ENCODE assay signal across 1 cellular context in the genomic region with DNA sequence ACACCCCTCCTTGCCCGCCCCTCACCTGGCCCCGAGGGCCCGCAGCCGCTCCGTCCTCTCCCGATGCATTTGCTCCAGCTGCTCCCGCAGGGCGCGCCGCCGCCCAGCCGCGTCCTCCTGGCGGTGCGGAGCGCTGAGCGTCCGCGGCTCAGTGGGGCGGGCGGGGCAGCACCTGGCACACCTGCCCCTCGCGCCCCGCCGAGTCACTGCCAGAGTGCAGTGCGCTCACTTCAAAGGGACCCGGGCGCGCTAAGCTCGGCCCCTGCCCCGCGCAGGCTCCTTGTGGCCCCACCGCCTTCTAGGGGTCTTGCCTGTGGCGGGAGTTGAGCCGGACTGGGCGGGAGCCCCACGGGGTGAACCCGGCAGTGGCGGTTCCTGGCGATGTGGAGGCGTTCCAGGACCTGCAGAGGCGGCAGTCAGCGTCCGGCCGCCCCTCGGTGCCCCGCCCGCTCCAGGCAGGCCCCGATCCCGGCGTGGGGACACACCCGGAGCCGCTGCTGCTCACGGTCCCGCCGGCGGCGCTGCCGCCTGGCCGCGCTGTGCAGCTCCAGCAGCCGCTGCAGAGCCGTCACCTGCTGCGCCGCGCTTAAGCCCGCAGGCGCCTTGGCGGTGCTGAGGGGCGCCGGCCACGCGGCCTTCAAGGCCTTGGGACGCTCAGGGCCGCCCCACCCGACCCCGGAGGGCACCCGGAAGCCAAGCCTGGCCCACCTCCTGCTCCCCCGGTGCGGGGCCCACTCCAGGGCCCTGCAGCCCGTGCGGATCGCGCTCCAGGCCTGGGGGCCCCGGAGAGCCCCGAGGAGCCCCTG.
TF ChIP-seq lines count a peak whose summit lies in the region.

No MANE protein-coding gene starts in this region.

TF ChIP-seq in HepG2, 621 proteins besides CTCF, POLR2A, EP300 and RAD21 (continued from another document and continues in another):
- TF ChIP-seq, protein P1, sequence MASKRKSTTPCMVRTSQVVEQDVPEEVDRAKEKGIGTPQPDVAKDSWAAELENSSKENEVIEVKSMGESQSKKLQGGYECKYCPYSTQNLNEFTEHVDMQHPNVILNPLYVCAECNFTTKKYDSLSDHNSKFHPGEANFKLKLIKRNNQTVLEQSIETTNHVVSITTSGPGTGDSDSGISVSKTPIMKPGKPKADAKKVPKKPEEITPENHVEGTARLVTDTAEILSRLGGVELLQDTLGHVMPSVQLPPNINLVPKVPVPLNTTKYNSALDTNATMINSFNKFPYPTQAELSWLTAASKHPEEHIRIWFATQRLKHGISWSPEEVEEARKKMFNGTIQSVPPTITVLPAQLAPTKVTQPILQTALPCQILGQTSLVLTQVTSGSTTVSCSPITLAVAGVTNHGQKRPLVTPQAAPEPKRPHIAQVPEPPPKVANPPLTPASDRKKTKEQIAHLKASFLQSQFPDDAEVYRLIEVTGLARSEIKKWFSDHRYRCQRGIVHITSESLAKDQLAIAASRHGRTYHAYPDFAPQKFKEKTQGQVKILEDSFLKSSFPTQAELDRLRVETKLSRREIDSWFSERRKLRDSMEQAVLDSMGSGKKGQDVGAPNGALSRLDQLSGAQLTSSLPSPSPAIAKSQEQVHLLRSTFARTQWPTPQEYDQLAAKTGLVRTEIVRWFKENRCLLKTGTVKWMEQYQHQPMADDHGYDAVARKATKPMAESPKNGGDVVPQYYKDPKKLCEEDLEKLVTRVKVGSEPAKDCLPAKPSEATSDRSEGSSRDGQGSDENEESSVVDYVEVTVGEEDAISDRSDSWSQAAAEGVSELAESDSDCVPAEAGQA (IDR thresholded peaks at IDR 0.05; ENCODE audit: low read depth) = no peak
- TF ChIP-seq, protein P1 (CRISPR knock-in tag; IDR thresholded peaks at IDR 0.05; ENCODE audit: borderline replicate concordance) = 0 out of 2 replicates have a peak, but pooled peaks have one; percentile 46
- TF ChIP-seq, protein P2, sequence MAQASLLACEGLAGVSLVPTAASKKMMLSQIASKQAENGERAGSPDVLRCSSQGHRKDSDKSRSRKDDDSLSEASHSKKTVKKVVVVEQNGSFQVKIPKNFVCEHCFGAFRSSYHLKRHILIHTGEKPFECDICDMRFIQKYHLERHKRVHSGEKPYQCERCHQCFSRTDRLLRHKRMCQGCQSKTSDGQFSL (CRISPR knock-in tag; IDR thresholded peaks at IDR 0.05) = no peak
- TF ChIP-seq RELA (CRISPR knock-in tag; IDR thresholded peaks at IDR 0.05) (no peak), THAP11 (CRISPR knock-in tag; IDR thresholded peaks at IDR 0.05) (no peak; the same call in 1 of the 2 replicates), ZMYM2 (CRISPR knock-in tag; IDR thresholded peaks at IDR 0.05) (no peak), ZNF883 (CRISPR knock-in tag; IDR thresholded peaks at IDR 0.05; ENCODE audit: not compliant biosample characterization) (peak; percentile 57), NCOR1 (IDR thresholded peaks at IDR 0.05; ENCODE audit: borderline replicate concordance, low read length) (no peak), SIX4 (CRISPR knock-in tag; IDR thresholded peaks at IDR 0.05) (no peak), PITX1 (CRISPR knock-in tag; IDR thresholded peaks at IDR 0.05) (no peak), ZNF264 (CRISPR knock-in tag; IDR thresholded peaks at IDR 0.05) (no peak), PCBP2 (optimal IDR thresholded peaks at IDR 0.05; ENCODE audit: low read depth, low read length, poor library complexity, severe bottlenecking) (no peak), NCOA1 (CRISPR knock-in tag; IDR thresholded peaks at IDR 0.05) (no peak), ARNT2 (CRISPR knock-in tag; IDR thresholded peaks at IDR 0.05; ENCODE audit: low read depth) (peak; percentile 57), ZNF607 (CRISPR knock-in tag; IDR thresholded peaks at IDR 0.05; ENCODE audit: borderline replicate concordance) (no peak), KDM4B (CRISPR knock-in tag; IDR thresholded peaks at IDR 0.05) (no peak), ZBTB1 (CRISPR knock-in tag; IDR thresholded peaks at IDR 0.05; ENCODE audit: borderline replicate concordance) (no peak), KLF13 (CRISPR knock-in tag; IDR thresholded peaks at IDR 0.05) (no peak), ZNF713 (CRISPR knock-in tag; IDR thresholded peaks at IDR 0.05) (no peak), KAT7 (CRISPR knock-in tag; IDR thresholded peaks at IDR 0.05; ENCODE audit: borderline replicate concordance) (no peak), SNRNP70 (IDR thresholded peaks at IDR 0.05; ENCODE audit: low read depth, low read length) (no peak), ZSCAN22 (CRISPR knock-in tag; IDR thresholded peaks at IDR 0.05) (no peak), ZNF446 (CRISPR knock-in tag; IDR thresholded peaks at IDR 0.05) (0 out of 2 replicates have a peak, but pooled peaks have one; percentile 42), GFI1 (CRISPR knock-in tag; IDR thresholded peaks at IDR 0.05; ENCODE audit: borderline replicate concordance) (no peak; the same call in 1 of the 2 replicates), SMC3 (IDR thresholded peaks at IDR 0.05; ENCODE audit: low read length) (no peak), ZKSCAN1 (IDR thresholded peaks at IDR 0.05; ENCODE audit: low read length) (no peak), ZBTB3 (CRISPR knock-in tag; IDR thresholded peaks at IDR 0.05; ENCODE audit: borderline replicate concordance, low read depth) (0 out of 2 replicates have a peak, but pooled peaks have one; percentile 28), SP4 (CRISPR knock-in tag; IDR thresholded peaks at IDR 0.05) (no peak), ZNF549 (CRISPR knock-in tag; IDR thresholded peaks at IDR 0.05) (no peak), IRX3 (CRISPR knock-in tag; IDR thresholded peaks at IDR 0.05; ENCODE audit: borderline replicate concordance, low read depth) (no peak)
- TF ChIP-seq, protein P3, sequence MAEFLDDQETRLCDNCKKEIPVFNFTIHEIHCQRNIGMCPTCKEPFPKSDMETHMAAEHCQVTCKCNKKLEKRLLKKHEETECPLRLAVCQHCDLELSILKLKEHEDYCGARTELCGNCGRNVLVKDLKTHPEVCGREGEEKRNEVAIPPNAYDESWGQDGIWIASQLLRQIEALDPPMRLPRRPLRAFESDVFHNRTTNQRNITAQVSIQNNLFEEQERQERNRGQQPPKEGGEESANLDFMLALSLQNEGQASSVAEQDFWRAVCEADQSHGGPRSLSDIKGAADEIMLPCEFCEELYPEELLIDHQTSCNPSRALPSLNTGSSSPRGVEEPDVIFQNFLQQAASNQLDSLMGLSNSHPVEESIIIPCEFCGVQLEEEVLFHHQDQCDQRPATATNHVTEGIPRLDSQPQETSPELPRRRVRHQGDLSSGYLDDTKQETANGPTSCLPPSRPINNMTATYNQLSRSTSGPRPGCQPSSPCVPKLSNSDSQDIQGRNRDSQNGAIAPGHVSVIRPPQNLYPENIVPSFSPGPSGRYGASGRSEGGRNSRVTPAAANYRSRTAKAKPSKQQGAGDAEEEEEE (CRISPR knock-in tag; IDR thresholded peaks at IDR 0.05; ENCODE audit: borderline replicate concordance) = no peak
- TF ChIP-seq, protein P4, sequence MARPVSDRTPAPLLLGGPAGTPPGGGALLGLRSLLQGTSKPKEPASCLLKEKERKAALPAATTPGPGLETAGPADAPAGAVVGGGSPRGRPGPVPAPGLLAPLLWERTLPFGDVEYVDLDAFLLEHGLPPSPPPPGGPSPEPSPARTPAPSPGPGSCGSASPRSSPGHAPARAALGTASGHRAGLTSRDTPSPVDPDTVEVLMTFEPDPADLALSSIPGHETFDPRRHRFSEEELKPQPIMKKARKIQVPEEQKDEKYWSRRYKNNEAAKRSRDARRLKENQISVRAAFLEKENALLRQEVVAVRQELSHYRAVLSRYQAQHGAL (CRISPR knock-in tag; IDR thresholded peaks at IDR 0.05; ENCODE audit: not compliant biosample characterization) = no peak
- TF ChIP-seq, protein P5, sequence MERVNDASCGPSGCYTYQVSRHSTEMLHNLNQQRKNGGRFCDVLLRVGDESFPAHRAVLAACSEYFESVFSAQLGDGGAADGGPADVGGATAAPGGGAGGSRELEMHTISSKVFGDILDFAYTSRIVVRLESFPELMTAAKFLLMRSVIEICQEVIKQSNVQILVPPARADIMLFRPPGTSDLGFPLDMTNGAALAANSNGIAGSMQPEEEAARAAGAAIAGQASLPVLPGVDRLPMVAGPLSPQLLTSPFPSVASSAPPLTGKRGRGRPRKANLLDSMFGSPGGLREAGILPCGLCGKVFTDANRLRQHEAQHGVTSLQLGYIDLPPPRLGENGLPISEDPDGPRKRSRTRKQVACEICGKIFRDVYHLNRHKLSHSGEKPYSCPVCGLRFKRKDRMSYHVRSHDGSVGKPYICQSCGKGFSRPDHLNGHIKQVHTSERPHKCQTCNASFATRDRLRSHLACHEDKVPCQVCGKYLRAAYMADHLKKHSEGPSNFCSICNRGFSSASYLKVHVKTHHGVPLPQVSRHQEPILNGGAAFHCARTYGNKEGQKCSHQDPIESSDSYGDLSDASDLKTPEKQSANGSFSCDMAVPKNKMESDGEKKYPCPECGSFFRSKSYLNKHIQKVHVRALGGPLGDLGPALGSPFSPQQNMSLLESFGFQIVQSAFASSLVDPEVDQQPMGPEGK (CRISPR knock-in tag; IDR thresholded peaks at IDR 0.05) = no peak; the same call in 1 of the 2 replicates
- TF ChIP-seq, protein P6, sequence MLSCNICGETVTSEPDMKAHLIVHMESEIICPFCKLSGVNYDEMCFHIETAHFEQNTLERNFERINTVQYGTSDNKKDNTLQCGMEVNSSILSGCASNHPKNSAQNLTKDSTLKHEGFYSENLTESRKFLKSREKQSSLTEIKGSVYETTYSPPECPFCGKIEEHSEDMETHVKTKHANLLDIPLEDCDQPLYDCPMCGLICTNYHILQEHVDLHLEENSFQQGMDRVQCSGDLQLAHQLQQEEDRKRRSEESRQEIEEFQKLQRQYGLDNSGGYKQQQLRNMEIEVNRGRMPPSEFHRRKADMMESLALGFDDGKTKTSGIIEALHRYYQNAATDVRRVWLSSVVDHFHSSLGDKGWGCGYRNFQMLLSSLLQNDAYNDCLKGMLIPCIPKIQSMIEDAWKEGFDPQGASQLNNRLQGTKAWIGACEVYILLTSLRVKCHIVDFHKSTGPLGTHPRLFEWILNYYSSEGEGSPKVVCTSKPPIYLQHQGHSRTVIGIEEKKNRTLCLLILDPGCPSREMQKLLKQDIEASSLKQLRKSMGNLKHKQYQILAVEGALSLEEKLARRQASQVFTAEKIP (CRISPR knock-in tag; IDR thresholded peaks at IDR 0.05; ENCODE audit: borderline replicate concordance) = no peak
- TF ChIP-seq, protein P7, sequence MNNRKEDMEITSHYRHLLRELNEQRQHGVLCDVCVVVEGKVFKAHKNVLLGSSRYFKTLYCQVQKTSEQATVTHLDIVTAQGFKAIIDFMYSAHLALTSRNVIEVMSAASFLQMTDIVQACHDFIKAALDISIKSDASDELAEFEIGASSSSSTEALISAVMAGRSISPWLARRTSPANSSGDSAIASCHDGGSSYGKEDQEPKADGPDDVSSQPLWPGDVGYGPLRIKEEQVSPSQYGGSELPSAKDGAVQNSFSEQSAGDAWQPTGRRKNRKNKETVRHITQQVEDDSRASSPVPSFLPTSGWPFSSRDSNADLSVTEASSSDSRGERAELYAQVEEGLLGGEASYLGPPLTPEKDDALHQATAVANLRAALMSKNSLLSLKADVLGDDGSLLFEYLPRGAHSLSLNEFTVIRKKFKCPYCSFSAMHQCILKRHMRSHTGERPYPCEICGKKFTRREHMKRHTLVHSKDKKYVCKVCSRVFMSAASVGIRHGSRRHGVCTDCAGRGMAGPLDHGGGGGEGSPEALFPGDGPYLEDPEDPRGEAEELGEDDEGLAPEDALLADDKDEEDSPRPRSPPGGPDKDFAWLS (CRISPR knock-in tag; IDR thresholded peaks at IDR 0.05; ENCODE audit: borderline replicate concordance) = no peak
- TF ChIP-seq, protein P8, sequence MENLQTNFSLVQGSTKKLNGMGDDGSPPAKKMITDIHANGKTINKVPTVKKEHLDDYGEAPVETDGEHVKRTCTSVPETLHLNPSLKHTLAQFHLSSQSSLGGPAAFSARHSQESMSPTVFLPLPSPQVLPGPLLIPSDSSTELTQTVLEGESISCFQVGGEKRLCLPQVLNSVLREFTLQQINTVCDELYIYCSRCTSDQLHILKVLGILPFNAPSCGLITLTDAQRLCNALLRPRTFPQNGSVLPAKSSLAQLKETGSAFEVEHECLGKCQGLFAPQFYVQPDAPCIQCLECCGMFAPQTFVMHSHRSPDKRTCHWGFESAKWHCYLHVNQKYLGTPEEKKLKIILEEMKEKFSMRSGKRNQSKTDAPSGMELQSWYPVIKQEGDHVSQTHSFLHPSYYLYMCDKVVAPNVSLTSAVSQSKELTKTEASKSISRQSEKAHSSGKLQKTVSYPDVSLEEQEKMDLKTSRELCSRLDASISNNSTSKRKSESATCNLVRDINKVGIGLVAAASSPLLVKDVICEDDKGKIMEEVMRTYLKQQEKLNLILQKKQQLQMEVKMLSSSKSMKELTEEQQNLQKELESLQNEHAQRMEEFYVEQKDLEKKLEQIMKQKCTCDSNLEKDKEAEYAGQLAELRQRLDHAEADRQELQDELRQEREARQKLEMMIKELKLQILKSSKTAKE (CRISPR knock-in tag; IDR thresholded peaks at IDR 0.05; ENCODE audit: borderline replicate concordance) = no peak
- TF ChIP-seq, protein P9, sequence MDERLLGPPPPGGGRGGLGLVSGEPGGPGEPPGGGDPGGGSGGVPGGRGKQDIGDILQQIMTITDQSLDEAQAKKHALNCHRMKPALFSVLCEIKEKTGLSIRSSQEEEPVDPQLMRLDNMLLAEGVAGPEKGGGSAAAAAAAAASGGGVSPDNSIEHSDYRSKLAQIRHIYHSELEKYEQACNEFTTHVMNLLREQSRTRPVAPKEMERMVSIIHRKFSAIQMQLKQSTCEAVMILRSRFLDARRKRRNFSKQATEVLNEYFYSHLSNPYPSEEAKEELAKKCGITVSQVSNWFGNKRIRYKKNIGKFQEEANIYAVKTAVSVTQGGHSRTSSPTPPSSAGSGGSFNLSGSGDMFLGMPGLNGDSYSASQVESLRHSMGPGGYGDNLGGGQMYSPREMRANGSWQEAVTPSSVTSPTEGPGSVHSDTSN (CRISPR knock-in tag; IDR thresholded peaks at IDR 0.05) = no peak
- TF ChIP-seq, protein P10, sequence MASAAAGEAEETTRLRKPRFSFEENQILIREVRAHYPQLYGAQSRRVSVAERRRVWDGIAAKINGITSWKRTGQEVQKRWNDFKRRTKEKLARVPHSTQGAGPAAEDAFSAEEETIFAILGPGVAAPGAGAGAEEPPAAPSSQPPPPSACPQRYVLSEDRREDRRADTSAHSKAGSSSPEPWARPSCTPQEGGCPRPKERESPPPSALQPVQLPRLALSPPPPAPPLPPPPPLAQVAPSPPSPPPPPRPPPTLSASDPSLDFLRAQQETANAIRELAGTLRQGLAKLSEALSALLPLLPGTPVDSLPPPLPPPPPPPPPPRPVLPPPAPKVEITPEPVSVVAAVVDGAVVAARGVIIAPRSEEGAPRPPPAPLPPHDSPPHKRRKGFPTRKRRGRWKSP (CRISPR knock-in tag; IDR thresholded peaks at IDR 0.05) = no peak; the same call in 1 of the 2 replicates
